8 cellular contexts compared by ENCODE assay signal in genomic region chr4:71186566-71187398, GRCh38.
DNase-seq lines count a peak whose midpoint lies in the region; ATAC-seq, FAIRE-seq and TF ChIP-seq lines count a peak whose summit lies in the region.

No MANE protein-coding gene starts in this region.

- H3K4me2 ChIP-seq in A549, result peak overlapping the region; percentile 89

- ATAC-seq in A549 (peak; percentile 73 to 81), GM18502 (IDR thresholded peaks at IDR 0.05; ENCODE audit: poor library complexity, unreplicated experiment) (peak; percentile 39), right lobe of liver (peak; percentile 82 to 96 (median 88)), GM21360 (IDR thresholded peaks at IDR 0.05; ENCODE audit: unreplicated experiment) (no peak)

- H3K27ac ChIP-seq in A549 (peak overlapping the region; percentile 79 to 91), dorsolateral prefrontal cortex (peak overlapping the region in 51 of 59 donors; percentile 7 to 84 (median 64)), right lobe of liver (peak overlapping the region; percentile 65 to 95 (median 90))

- H3K9me3 ChIP-seq in A549 (no peaks in the 10 kb centered on the region), right lobe of liver (no peaks in the 10 kb centered on the region)

- intact Hi-C loops in dorsolateral prefrontal cortex (cut with DNase I) (loop anchor here (5.0 kb wide), 2 partner anchors 41 to 526 kb away; no protein-coding TSS in a partner anchor), right lobe of liver (cut with DNase I) (no loop called here)

- no peak for TF ChIP-seq RAD21 in A549 (conservative IDR thresholded peaks at IDR 0.05 in 1 of 2, IDR thresholded peaks at IDR 0.05 in 1 of 2)

- CTCF ChIA-PET in A549 (lab: Yijun Ruan, JAX), result interaction anchor here (0.9 to 1.9 kb wide), 3 partner anchors 215 to 535 kb away, joined by 3 to 6 read pairs (median 3); no protein-coding TSS in a partner anchor

- TF ChIP-seq CTCF in A549 (IDR thresholded peaks at IDR 0.05) (no peak), dorsolateral prefrontal cortex (IDR thresholded peaks at IDR 0.05 in 54 of 56, conservative IDR thresholded peaks at IDR 0.05 in 2 of 56; ENCODE audit: low read depth in 1 of 56, partially characterized antibody in 56 of 56) (peak in 1 of 56 donors; percentile 11), right lobe of liver (IDR thresholded peaks at IDR 0.05) (no peak)

- TF ChIP-seq EP300 in A549 (IDR thresholded peaks at IDR 0.05), result no peak

- POLR2A ChIA-PET in A549 (lab: Yijun Ruan, JAX), result no interaction called here

- 0% methylated on average over 13 of the region's 105 CpGs for WGBS in A549 (ENCODE audit: missing lambda C conversion rate)
- WGBS in right lobe of liver (ENCODE audit: insufficient coverage, low coverage, low lambda C conversion rate, missing lambda C conversion rate), result under 1% methylated on average over 46 of the region's 105 CpGs

- H3K27me3 ChIP-seq in dorsolateral prefrontal cortex (peaks cover 0 to 8% (median 0%) of the 10 kb centered on the region in 45 donors), right lobe of liver (no peaks in the 10 kb centered on the region)

- H3K4me3 ChIP-seq in A549, result peak overlapping the region; percentile 89
- peak overlapping the region; percentile 43 to 89 (median 73) for H3K4me3 ChIP-seq in dorsolateral prefrontal cortex
- peak overlapping the region; percentile 58 to 71 (median 67) for H3K4me3 ChIP-seq in right lobe of liver

- TF ChIP-seq POLR2A in A549 (IDR thresholded peaks at IDR 0.05; ENCODE audit: low read length), result peak; percentile 26; the same call in 1 of the 2 replicates
- peak; percentile 82 for TF ChIP-seq POLR2A in right lobe of liver (IDR thresholded peaks at IDR 0.05)

- peaks cover 9% of the 10 kb centered on the region; the same call in 1 of the 3 replicates for H3K4me1 ChIP-seq in A549
- H3K4me1 ChIP-seq in right lobe of liver, result peaks cover 0 to 9% (median 0%) of the 10 kb centered on the region in 4 donors

- FAIRE-seq in A549 (lab: Jason Lieb, UNC), result no peak

- DNase-seq in A549 (ENCODE audit: low read depth in 1 of 2, low spot score in 1 of 2), result peak; percentile 29 to 33
- DNase-seq in HuH-7 (ENCODE audit: low spot score), result peak; percentile 23
- DNase-seq in activated CD4-positive, alpha-beta T cell treated with anti-CD3 and anti-CD28 coated beads for 48 hours, result peak; percentile 31
- DNase-seq in dorsolateral prefrontal cortex, result peak in 6 of 10 donors; percentile 15 to 64 (median 43)
- peak; percentile 75 to 85 (median 84) for DNase-seq in right lobe of liver
- peak; percentile 15 to 20 for DNase-seq in stimulated activated CD8-positive, alpha-beta memory T cell treated with anti-CD3 and anti-CD28 coated beads, Interleukin-15, amount 100 ng/mL, for 48 hours (ENCODE audit: low read depth in 2 of 2)

- no peaks in the 10 kb centered on the region for H3K36me3 ChIP-seq in right lobe of liver

TF ChIP-seq in A549, 52 proteins besides CTCF, POLR2A, EP300 and RAD21:
- TF ChIP-seq BCL3 (IDR thresholded peaks at IDR 0.05) (0 out of 3 replicates have a peak, but pooled peaks have one; percentile 33), CBX2 (IDR thresholded peaks at IDR 0.05; ENCODE audit: borderline replicate concordance, low read depth) (no peak)

Comparison
In these comparisons a context has a peak if more than half of its experiments do, and no peak if none do; other contexts are left out.
1. DNase-seq: peak in every context shown above with its lines; median percentile 84 in right lobe of liver; 43 in dorsolateral prefrontal cortex; 31 in A549; 31 in activated CD4-positive, alpha-beta T cell treated with anti-CD3 and anti-CD28 coated beads for 48 hours; 23 in HuH-7; 18 in stimulated activated CD8-positive, alpha-beta memory T cell treated with anti-CD3 and anti-CD28 coated beads, Interleukin-15, amount 100 ng/mL, for 48 hours.
2. intact Hi-C loops: an anchor here in dorsolateral prefrontal cortex (5.0 kb wide); none called in right lobe of liver.